In genomic region chr14:72594099-72594901, GRCh38 we compare ENCODE assay signal across 8 cellular contexts.
DNase-seq lines count a peak whose midpoint lies in the region; ATAC-seq and TF ChIP-seq lines count a peak whose summit lies in the region.
"Had no signal": no experiment of that assay in that cellular context is flagged by ENCODE, and none has a peak within 500 bp of the region (broad histone marks: within the 10 kb centered on the region; RNA-seq: fewer than 3 reads in every experiment).

No MANE protein-coding gene starts in this region.

- DNase-seq in activated T-cell treated with anti-CD3 and anti-CD28 coated beads, Interleukin-2, amount 50 U/mL, for 4 hours = no peak
- DNase-seq in stimulated activated CD8-positive, alpha-beta memory T cell treated with anti-CD3 and anti-CD28 coated beads, Interleukin-15, amount 100 ng/mL, for 1 hour (ENCODE audit: low read depth) = peak; percentile 10
- DNase-seq in caudate nucleus (lab: John Stamatoyannopoulos, UW) = no peak
- DNase-seq in G401 (ENCODE audit: low spot score) = no peak
- no peak for DNase-seq in tibial artery

- H3K4me3 ChIP-seq in tibial artery = no peak overlapping the region
- H3K4me3 ChIP-seq: Peyer's patch had no signal

- no peak for TF ChIP-seq CTCF in tibial artery (IDR thresholded peaks at IDR 0.05)

- H3K27me3 ChIP-seq in tibial artery = peaks cover 0 to 12% of the 10 kb centered on the region in 2 donors
- H3K27me3 ChIP-seq: Peyer's patch had no signal

- peaks cover 8% of the 10 kb centered on the region for H3K27me3 Mint-ChIP-seq in activated T-cell treated with anti-CD3 and anti-CD28 coated beads, Interleukin-2, amount 50 U/mL, for 4 hours (ENCODE audit: low read depth)

- H3K27ac ChIP-seq in caudate nucleus (ENCODE audit: low read depth, low read length) (no peak overlapping the region), tibial artery (no peak overlapping the region)
- H3K27ac ChIP-seq: Peyer's patch had no signal

- H3K4me1 ChIP-seq in tibial artery = no peaks in the 10 kb centered on the region
- H3K4me1 ChIP-seq: Peyer's patch had no signal

- no peaks in the 10 kb centered on the region for H3K36me3 ChIP-seq in tibial artery
- H3K36me3 ChIP-seq: Peyer's patch had no signal

- peak; percentile 86 for ATAC-seq in GM18909 (IDR thresholded peaks at IDR 0.05; ENCODE audit: poor library complexity, unreplicated experiment)
- peak; percentile 85 for ATAC-seq in HG03196 (IDR thresholded peaks at IDR 0.05; ENCODE audit: unreplicated experiment)
- peak; percentile 92 to 96 for ATAC-seq in activated T-cell treated with anti-CD3 and anti-CD28 coated beads, Interleukin-2, amount 50 U/mL, for 4 hours

- no peaks in the 10 kb centered on the region for H3K9me3 ChIP-seq in tibial artery
- H3K9me3 ChIP-seq: Peyer's patch had no signal

- H3K9me3 Mint-ChIP-seq in activated T-cell treated with anti-CD3 and anti-CD28 coated beads, Interleukin-2, amount 50 U/mL, for 4 hours = no peaks in the 10 kb centered on the region

- H3K4me3 Mint-ChIP-seq in activated T-cell treated with anti-CD3 and anti-CD28 coated beads, Interleukin-2, amount 50 U/mL, for 4 hours = peak overlapping the region; percentile 67

- in situ Hi-C loops in G401 (cut with HindIII; ENCODE audit: low sequenced_read_pairs) = no loop called here

- peaks cover 58% of the 10 kb centered on the region for H3K4me1 Mint-ChIP-seq in activated T-cell treated with anti-CD3 and anti-CD28 coated beads, Interleukin-2, amount 50 U/mL, for 4 hours (ENCODE audit: low read depth)

- intact Hi-C loops in tibial artery (cut with DNase I; ENCODE audit: low total_unique reads) = no loop called here

- H3K36me3 Mint-ChIP-seq in activated T-cell treated with anti-CD3 and anti-CD28 coated beads, Interleukin-2, amount 50 U/mL, for 4 hours (ENCODE audit: insufficient read depth) = no peaks in the 10 kb centered on the region
